23 cellular contexts compared by ENCODE assay signal in the genomic region with DNA sequence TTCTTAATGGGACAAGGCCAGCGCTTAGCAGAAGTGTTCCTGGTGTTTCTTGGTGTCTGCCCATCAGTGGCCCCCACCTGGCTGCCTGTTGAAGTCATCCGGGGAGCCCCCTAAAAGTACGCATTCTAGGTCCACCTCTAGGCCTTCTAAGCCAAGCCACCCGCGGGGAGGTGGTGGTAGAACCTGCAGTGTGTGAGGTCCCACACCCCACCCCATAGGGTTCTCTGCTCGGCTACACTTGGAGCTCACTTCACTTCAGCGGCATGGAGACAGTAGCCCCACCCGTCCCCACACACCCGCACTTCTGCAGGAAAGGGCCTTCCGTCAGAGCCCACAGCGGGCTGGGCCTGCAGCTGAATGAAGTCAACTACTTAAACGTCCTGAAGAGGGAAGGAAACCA. TPM values are rescaled to one million over a fixed set of nuclear protein-coding genes. Genes with fewer than 3 reads are reported as not detected.
DNase-seq lines count a peak whose midpoint lies in the region; ATAC-seq and TF ChIP-seq lines count a peak whose summit lies in the region.
"Had no signal": no experiment of that assay in that cellular context is flagged by ENCODE, and none has a peak within 500 bp of the region (broad histone marks: within the 10 kb centered on the region; RNA-seq: fewer than 3 reads in every experiment).

No MANE protein-coding gene starts in this region.

- no peaks in the 10 kb centered on the region for H3K4me1 ChIP-seq in right atrium auricular region
- H3K4me1 ChIP-seq: A549, BLaER1 had no signal

- no peaks in the 10 kb centered on the region for H3K36me3 Mint-ChIP-seq in immature natural killer cell
- H3K36me3 Mint-ChIP-seq: CD8-positive, alpha-beta T cell had no signal

- no peaks in the 10 kb centered on the region for H3K27me3 ChIP-seq in right atrium auricular region
- H3K27me3 ChIP-seq: BLaER1 had no signal

- H3K9me3 ChIP-seq in right atrium auricular region = no peaks in the 10 kb centered on the region

- intact Hi-C loops in cardiac septum (cut with DNase I) (no loop called here), posterior vena cava (cut with DNase I) (loop anchor here in 1 of 2 donors (1.0 kb wide), 1 partner anchor 41 kb away; no protein-coding TSS in a partner anchor)

- H3K9me3 Mint-ChIP-seq in immature natural killer cell = no peaks in the 10 kb centered on the region
- H3K9me3 Mint-ChIP-seq: CD8-positive, alpha-beta T cell had no signal

- no peak for TF ChIP-seq CTCF in right atrium auricular region (IDR thresholded peaks at IDR 0.05)

- no peak overlapping the region for H3K4me3 Mint-ChIP-seq in immature natural killer cell
- H3K4me3 Mint-ChIP-seq: CD8-positive, alpha-beta T cell; HFFc6 had no signal

- no peak for ATAC-seq in GM18511 (IDR thresholded peaks at IDR 0.05; ENCODE audit: unreplicated experiment)
- ATAC-seq: A549; CD8-positive, alpha-beta T cell; HepG2 had no signal

- H3K27ac ChIP-seq in right atrium auricular region = no peak overlapping the region
- H3K27ac ChIP-seq: A549, BLaER1 had no signal

- no peak overlapping the region for H3K27ac Mint-ChIP-seq in immature natural killer cell
- H3K27ac Mint-ChIP-seq: CD8-positive, alpha-beta T cell; HFFc6 had no signal

- DNase-seq in cardiac septum (ENCODE audit: low spot score) = peak; percentile 46
- DNase-seq in right atrium auricular region (ENCODE audit: low spot score) = no peak
- DNase-seq in immature natural killer cell = peak in 2 of 3 donors; percentile 8 to 12
- DNase-seq in posterior vena cava (ENCODE audit: low spot score) = peak; percentile 76
- DNase-seq in GF-D8 (lab: John Stamatoyannopoulos, UW) = no peak
- no peak for DNase-seq in activated CD8-positive, alpha-beta memory T cell treated with anti-CD3 and anti-CD28 coated beads for 24 hours
- DNase-seq: CD8-positive, alpha-beta T cell; DMS53; EL; HFFc6; KBM-7; NCI-H1417; NCI-H187; NCI-H2107; NCI-H2227 treated with DMSO at 0.1 percent for 48 hours; NCI-H510A treated with DMSO at 0.1 percent for 48 hours; NCI-H774; SIG-M5 had no signal

- no peaks in the 10 kb centered on the region for H3K4me1 Mint-ChIP-seq in immature natural killer cell

- no peaks in the 10 kb centered on the region for H3K36me3 ChIP-seq in right atrium auricular region
- H3K36me3 ChIP-seq: BLaER1 had no signal

- H3K27me3 Mint-ChIP-seq in immature natural killer cell (ENCODE audit: low read depth in 3 of 3) = no peaks in the 10 kb centered on the region

- H3K4me3 ChIP-seq in right atrium auricular region = no peak overlapping the region
- H3K4me3 ChIP-seq: A549, BLaER1 had no signal

RNA-seq across cellular contexts. Expression of gene FCN2, which starts 29.6 kb away (rescaled TPM):
- total RNA-seq in cardiac septum = not detected
- total RNA-seq in right atrium auricular region = not detected
- not detected for polyA plus RNA-seq in immature natural killer cell
- not detected for total RNA-seq in posterior vena cava
- total RNA-seq: CD8-positive, alpha-beta T cell; HepG2; HFFc6; OCI-LY7 had no signal
- polyA plus RNA-seq: A549, HepG2 had no signal

Comparison
In these comparisons a context has a peak if more than half of its experiments do, and no peak if none do; other contexts are left out.
1. DNase-seq: peak in cardiac septum (single experiment), immature natural killer cell (2 of 3) and posterior vena cava (single experiment); none in right atrium auricular region (single experiment), GF-D8 (single experiment) and activated CD8-positive, alpha-beta memory T cell treated with anti-CD3 and anti-CD28 coated beads for 24 hours (single experiment).